Comparison of ENCODE assay signal across 9 cellular contexts in the genomic region with DNA sequence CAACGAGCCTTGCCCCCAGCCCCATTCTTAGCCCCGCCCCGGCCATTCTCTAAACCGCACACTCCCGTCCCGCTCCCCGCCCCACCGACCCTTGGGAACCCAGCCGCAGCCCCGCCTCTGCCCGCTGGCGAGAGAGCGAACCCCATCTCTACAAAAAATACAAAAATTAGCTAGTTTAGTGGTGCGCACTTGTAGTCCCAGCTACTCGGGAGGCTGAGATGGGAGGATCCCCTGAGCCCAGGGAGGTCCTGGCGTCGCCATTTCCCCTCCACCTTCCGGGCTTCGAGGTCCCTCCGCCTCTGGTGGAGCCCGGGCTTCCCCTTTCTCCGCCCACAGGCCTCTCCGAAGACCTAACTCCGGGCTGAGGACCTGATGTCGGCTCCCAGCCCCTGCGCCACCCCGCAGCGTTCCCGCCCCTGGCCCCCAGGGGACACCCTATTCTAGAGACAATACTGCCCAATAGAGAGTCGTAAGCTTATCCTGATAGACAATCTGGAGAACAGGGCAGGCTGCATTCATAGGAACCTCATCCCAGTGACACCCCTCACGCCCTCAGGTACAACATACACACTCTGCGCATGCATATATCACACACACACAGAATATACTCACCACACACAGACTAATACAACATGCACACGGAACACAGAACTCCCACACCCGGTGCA. TPM values are rescaled to one million over a fixed set of nuclear protein-coding genes. Genes with fewer than 3 reads are reported as not detected.
DNase-seq lines count a peak whose midpoint lies in the region; ATAC-seq and TF ChIP-seq lines count a peak whose summit lies in the region.
"Had no signal": no experiment of that assay in that cellular context is flagged by ENCODE, and none has a peak within 500 bp of the region (broad histone marks: within the 10 kb centered on the region; RNA-seq: fewer than 3 reads in every experiment).

No MANE protein-coding gene starts in this region.

- intact Hi-C loops in spleen (cut with DNase I; ENCODE audit: low total_unique reads): no loop called here

- TF ChIP-seq CTCF in right atrium auricular region (IDR thresholded peaks at IDR 0.05) (no peak), spleen (IDR thresholded peaks at IDR 0.05 in 8 of 11, conservative IDR thresholded peaks at IDR 0.05 in 3 of 11) (peak in 4 of 11 experiments; percentile 8 to 32 (median 18))

- DNase-seq in NCI-H82 (lab: John Stamatoyannopoulos, UW) (peak; percentile 89), right atrium auricular region (ENCODE audit: low spot score) (no peak), spleen (peak; percentile 94), HCEC 1CT (no peak), NCI-H2081 treated with DMSO at 0.1 percent for 48 hours (lab: John Stamatoyannopoulos, UW) (no peak), 8988T (no peak)
- peak; percentile 53 for DNase-seq in activated T-helper 9 cell treated with anti-CD3 and anti-CD28 coated beads, Interleukin-2, amount 50 U/mL, for 16 hours (ENCODE audit: low read depth)

- peak; percentile 48 for ATAC-seq in GM18511 (IDR thresholded peaks at IDR 0.05; ENCODE audit: unreplicated experiment)

- H3K9me3 ChIP-seq in right atrium auricular region: no peaks in the 10 kb centered on the region
- H3K9me3 ChIP-seq in spleen: no peaks in the 10 kb centered on the region
- H3K9me3 ChIP-seq: SJSA1 had no signal

- H3K36me3 ChIP-seq in right atrium auricular region (peaks cover 18% of the 10 kb centered on the region), spleen (peaks cover 0 to 20% (median 8%) of the 10 kb centered on the region in 6 donors)

- H3K4me1 ChIP-seq in right atrium auricular region (peaks cover 0 to 36% of the 10 kb centered on the region in 2 donors), spleen (peaks cover 9 to 51% (median 35%) of the 10 kb centered on the region in 6 donors)

- no peaks in the 10 kb centered on the region for H3K27me3 ChIP-seq in right atrium auricular region
- peaks cover 0 to 9% (median 5%) of the 10 kb centered on the region in 7 donors for H3K27me3 ChIP-seq in spleen (replicated peaks in 1 of 7)
- H3K27me3 ChIP-seq: SJSA1 had no signal

- H3K27ac ChIP-seq in right atrium auricular region: peak overlapping the region; percentile 84 to 89
- H3K27ac ChIP-seq in spleen: peak overlapping the region; percentile 87 to 94 (median 92)
- H3K27ac ChIP-seq: SJSA1 had no signal

- WGBS in spleen, 5 donors: 12 to 22% (median 13%) methylated on average over 32 to 34 of the region's 34 CpGs

- H3K4me3 ChIP-seq in right atrium auricular region (peak overlapping the region; percentile 48 to 63), spleen (peak overlapping the region; percentile 44 to 71 (median 62))

- no peak for TF ChIP-seq POLR2A in spleen (IDR thresholded peaks at IDR 0.05)

RNA-seq across cellular contexts. Expression of gene PROCA1, which starts 0.5 kb away (rescaled TPM):
- total RNA-seq in right atrium auricular region (1 to 10 TPM in 1 of 2 donors, under 1 TPM in 1; 0.94 to 1.4 TPM), spleen (1 to 10 TPM; 4.3 to 8.5 (median 6.6) TPM)
- 10 to 100 TPM in 2 of 3 donors, 1 to 10 TPM in 1; 6.0 to 14.5 (median 12.8) TPM for polyA plus RNA-seq in spleen

RNA-seq across cellular contexts. Expression of gene RAB34, which starts 5.5 kb away (rescaled TPM):
- total RNA-seq in right atrium auricular region (100 to 1,000 TPM in 1 of 2 donors, 10 to 100 TPM in 1; 55.8 to 139 TPM), spleen (100 to 1,000 TPM in 1 of 7 donors, 10 to 100 TPM in 6; 31.4 to 111 (median 49.4) TPM)
- polyA plus RNA-seq in spleen: 10 to 100 TPM; 45.6 to 59.5 (median 56.6) TPM

RNA-seq across cellular contexts. Expression of gene RPL23A, which starts 7.6 kb away (rescaled TPM):
- total RNA-seq in right atrium auricular region (100 to 1,000 TPM; 231 to 505 TPM), spleen (1,000 to 10,000 TPM in 4 of 7 donors, 100 to 1,000 TPM in 3; 571 to 2,010 (median 1,472) TPM)
- 1,000 to 10,000 TPM; 2,562 to 3,144 (median 3,044) TPM for polyA plus RNA-seq in spleen

RNA-seq across cellular contexts. Expression of gene TLCD1, which starts 13.9 kb away (rescaled TPM):
- 1 to 10 TPM in 1 of 2 donors, not detected in 1; 1.7 TPM for total RNA-seq in right atrium auricular region
- total RNA-seq in spleen: 1 to 10 TPM in 5 of 7 donors, under 1 TPM in 1, not detected in 1; 0.97 to 2.6 (median 2.0) TPM
- polyA plus RNA-seq in spleen: 1 to 10 TPM; 2.3 to 3.5 (median 2.4) TPM

RNA-seq across cellular contexts. Expression of gene NEK8, which starts 16.4 kb away (rescaled TPM):
- 1 to 10 TPM; 1.0 to 1.1 TPM for total RNA-seq in right atrium auricular region
- 10 to 100 TPM in 6 of 7 donors, 1 to 10 TPM in 1; 8.9 to 17.6 (median 12.8) TPM for total RNA-seq in spleen
- 10 to 100 TPM in 1 of 3 donors, 1 to 10 TPM in 2; 7.3 to 14.3 (median 7.7) TPM for polyA plus RNA-seq in spleen

Comparison
In these comparisons a context has a peak if more than half of its experiments do, and no peak if none do; other contexts are left out.
1. DNase-seq: peak in NCI-H82 (single experiment), activated T-helper 9 cell treated with anti-CD3 and anti-CD28 coated beads, Interleukin-2, amount 50 U/mL, for 16 hours (single experiment) and spleen (single experiment); none in right atrium auricular region (single experiment), HCEC 1CT (single experiment), NCI-H2081 treated with DMSO at 0.1 percent for 48 hours (single experiment) and 8988T (single experiment).